ENCODE assay signal across 28 cellular contexts in the genomic region with DNA sequence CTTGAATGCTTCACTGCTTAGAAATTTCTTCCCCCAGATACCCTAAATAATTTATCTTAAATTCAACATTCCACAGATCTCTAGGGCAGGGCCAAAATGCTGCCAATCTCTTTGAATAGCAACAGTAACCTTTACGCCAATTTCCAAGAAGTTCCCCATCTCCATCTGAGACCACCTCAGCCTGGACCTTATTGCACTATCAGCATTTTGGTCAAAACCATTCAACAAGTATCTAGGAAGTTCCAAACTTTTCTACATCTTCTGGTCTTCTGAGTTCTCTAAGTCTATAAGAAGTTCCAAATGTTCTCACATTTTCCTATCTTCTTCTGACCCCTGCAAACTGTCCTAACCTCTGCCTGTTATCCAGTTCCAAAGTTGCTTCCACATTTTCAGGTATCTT.
"Had no signal": no experiment of that assay in that cellular context is flagged by ENCODE, and none has a peak within 500 bp of the region (broad histone marks: within the 10 kb centered on the region; RNA-seq: fewer than 3 reads in every experiment).

No MANE protein-coding gene starts in this region.

- H3K27ac ChIP-seq: colonic mucosa, coronary artery, dorsolateral prefrontal cortex, epithelial cell of prostate, esophagus muscularis mucosa, esophagus squamous epithelium, foreskin keratinocyte, gastrocnemius medialis, gastroesophageal sphincter, heart left ventricle, heart right ventricle had no signal

- H3K4me3 ChIP-seq: colonic mucosa, coronary artery, dorsolateral prefrontal cortex, esophagus muscularis mucosa, esophagus squamous epithelium, gastrocnemius medialis, gastroesophageal sphincter, heart left ventricle, heart right ventricle had no signal

- H3K36me3 ChIP-seq: colonic mucosa, esophagus muscularis mucosa, esophagus squamous epithelium, gastrocnemius medialis, gastroesophageal sphincter, heart left ventricle, heart right ventricle had no signal

- H3K9me3 ChIP-seq: colonic mucosa, esophagus muscularis mucosa, gastrocnemius medialis, gastroesophageal sphincter had no signal

- FAIRE-seq: colon, endometrium, endothelial cell of umbilical vein, frontal cortex had no signal

- H3K27me3 ChIP-seq: colonic mucosa had no signal

- ATAC-seq: effector memory CD8-positive, alpha-beta T cell; esophagus mucosa; foreskin keratinocyte; gastrocnemius medialis; gastroesophageal sphincter; heart left ventricle; heart right ventricle had no signal

- DNase-seq: colonic mucosa; cortex of kidney; dermis blood vessel endothelial cell; dorsolateral prefrontal cortex; effector CD4-positive, alpha-beta T cell; effector CD8-positive, alpha-beta T cell; effector memory CD4-positive, alpha-beta T cell; effector memory CD8-positive, alpha-beta T cell; endodermal cell; erythroblast; esophagus squamous epithelium; foreskin fibroblast; foreskin keratinocyte; foreskin melanocyte; gastrocnemius medialis; glutamatergic neuron; head of caudate nucleus; heart left ventricle; heart right ventricle had no signal

- H3K4me1 ChIP-seq: colonic mucosa, foreskin keratinocyte, gastrocnemius medialis had no signal
